In the genomic region with DNA sequence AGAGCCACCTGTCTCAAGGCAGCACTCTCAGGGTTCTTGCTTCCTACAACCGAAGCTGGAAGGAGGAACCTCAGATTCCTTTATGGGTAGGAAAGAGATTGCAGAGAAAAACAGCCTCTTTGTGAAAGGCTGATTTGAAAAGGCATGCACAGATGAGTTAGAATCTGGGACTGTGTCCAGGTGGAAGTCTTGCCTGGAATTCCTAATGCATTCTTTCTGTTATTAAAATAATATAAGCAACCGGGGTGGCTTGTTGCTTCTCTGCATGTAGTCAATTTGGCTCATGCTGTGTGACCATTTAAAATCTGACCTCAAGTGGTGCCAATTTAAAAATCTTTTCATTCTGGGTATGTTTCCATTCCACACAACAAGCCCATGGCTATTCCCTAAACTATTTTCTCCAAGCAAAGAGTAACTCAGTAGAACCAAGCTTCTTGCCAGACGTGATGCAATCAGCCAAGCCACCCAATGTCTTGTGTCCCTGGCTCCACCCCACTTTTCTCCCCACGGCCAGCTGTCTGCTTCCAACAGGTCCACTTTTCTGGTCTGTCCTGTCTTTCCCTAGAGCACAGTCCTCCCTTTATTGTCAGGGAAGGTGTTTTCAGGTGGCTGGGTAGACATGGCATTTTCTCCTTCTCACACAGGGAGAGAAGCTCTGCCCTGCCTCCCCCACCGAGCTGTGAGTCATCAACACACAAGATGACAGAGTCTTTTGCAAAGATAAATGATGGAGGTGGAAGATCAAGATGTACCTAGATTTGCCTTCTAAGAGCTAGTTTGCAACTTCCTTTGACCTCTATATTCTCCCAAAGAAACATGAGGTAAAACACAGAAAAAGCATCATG, we compare ENCODE assay signal across 8 cellular contexts.
DNase-seq lines count a peak whose midpoint lies in the region; ATAC-seq lines count a peak whose summit lies in the region.

No MANE protein-coding gene starts in this region.

- H3K4me1 ChIP-seq in skeletal muscle tissue (ENCODE audit: control insufficient read depth in 3 of 3, insufficient read depth in 3 of 3, low read length in 3 of 3): peaks cover 10 to 16% (median 13%) of the 10 kb centered on the region in 3 donors

- no peaks in the 10 kb centered on the region for H3K9me3 ChIP-seq in skeletal muscle tissue (ENCODE audit: control insufficient read depth in 3 of 3, low read length in 3 of 3)

- H3K27ac ChIP-seq in skeletal muscle tissue (ENCODE audit: low read depth, low read length): peak overlapping the region; percentile 48

- no peak overlapping the region for H3K4me3 ChIP-seq in skeletal muscle tissue (ENCODE audit: low read length in 3 of 3)

- peak overlapping the region in 1 of 3 donors; percentile 41 for H3K9ac ChIP-seq in skeletal muscle tissue (ENCODE audit: low read depth in 1 of 3, low read length in 3 of 3)

- DNase-seq in DMS79 treated with DMSO at 0.1 percent for 48 hours (lab: John Stamatoyannopoulos, UW) (peak; percentile 24), DMS79 (lab: John Stamatoyannopoulos, UW) (no peak), activated T-cell treated with anti-CD3 and anti-CD28 coated beads for 48 hours (ENCODE audit: low read depth) (peak; percentile 41), globus pallidus (ENCODE audit: low spot score) (peak; percentile 70), GDM1 (lab: John Stamatoyannopoulos, UW) (no peak)

- H3K27me3 ChIP-seq in skeletal muscle tissue (ENCODE audit: control insufficient read depth in 3 of 3, insufficient read depth in 3 of 3, low read length in 3 of 3): no peaks in the 10 kb centered on the region

- H3K36me3 ChIP-seq in skeletal muscle tissue (ENCODE audit: control insufficient read depth in 3 of 3, insufficient read depth in 3 of 3, low read length in 3 of 3): no peaks in the 10 kb centered on the region

- no peak for ATAC-seq in HG03565 (IDR thresholded peaks at IDR 0.05; ENCODE audit: unreplicated experiment)
- no peak for ATAC-seq in HG03196 (IDR thresholded peaks at IDR 0.05; ENCODE audit: unreplicated experiment)

Comparison
In these comparisons a context has a peak if more than half of its experiments do, and no peak if none do; other contexts are left out.
1. DNase-seq: peak in DMS79 treated with DMSO at 0.1 percent for 48 hours (single experiment), activated T-cell treated with anti-CD3 and anti-CD28 coated beads for 48 hours (single experiment) and globus pallidus (single experiment); none in DMS79 (single experiment) and GDM1 (single experiment).